24 cellular contexts compared by ENCODE assay signal in the genomic region with DNA sequence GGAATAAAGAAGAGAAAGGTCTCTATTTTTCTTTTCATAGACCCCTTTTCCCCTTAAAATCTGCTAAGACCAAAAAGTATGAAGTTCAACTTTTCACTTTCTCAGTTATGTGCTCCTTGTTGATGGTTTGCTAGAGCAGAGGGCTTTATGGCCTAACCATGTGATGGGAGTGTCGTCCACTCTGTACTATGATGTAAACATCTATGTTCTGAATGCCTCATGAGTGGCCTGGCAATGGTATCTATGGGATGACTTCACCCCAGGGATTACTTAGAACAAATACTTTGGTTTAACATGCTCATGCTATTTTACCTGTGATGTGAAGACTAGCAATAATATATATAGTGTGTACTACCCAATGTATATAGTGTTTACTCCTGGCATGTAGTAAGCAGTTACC.
"Had no signal": no experiment of that assay in that cellular context is flagged by ENCODE, and none has a peak within 500 bp of the region (broad histone marks: within the 10 kb centered on the region; RNA-seq: fewer than 3 reads in every experiment).

No MANE protein-coding gene starts in this region.

- H3K9me3 Mint-ChIP-seq: activated CD4-positive, alpha-beta memory T cell treated with anti-CD3 and anti-CD28 coated beads, Interleukin-2, amount 10 ng/mL, durations not matched to agents 7 days and 5 days; activated CD4-positive, alpha-beta T cell treated with anti-CD3 and anti-CD28 coated beads, Interleukin-2, amount 10 ng/mL, durations not matched to agents 7 days and 5 days; activated T-cell treated with anti-CD3 and anti-CD28 coated beads, Interleukin-2, amount 50 U/mL, for 4 hours; activated T-helper 17 cell treated with anti-CD3 and anti-CD28 coated beads, Interleukin-2, amount 50 U/mL, for 72 hours; central memory CD8-positive, alpha-beta T cell; dendritic cell treated with granulocyte-macrophage colony-stimulating factor and Interleukin-4, amounts not matched to agents 40 ng/mL and 50 ng/mL, for 4 days; endodermal cell; T-helper 1 cell treated with Interleukin-12 subunit alpha and Interleukin-12 subunit beta and Interleukin-4 antibody, amounts not matched to agents 30 μg/mL and 1 μg/mL, for 36 hours had no signal

- H3K4me1 Mint-ChIP-seq: activated CD4-positive, alpha-beta memory T cell treated with anti-CD3 and anti-CD28 coated beads, Interleukin-2, amount 10 ng/mL, durations not matched to agents 7 days and 5 days; activated CD4-positive, alpha-beta T cell treated with anti-CD3 and anti-CD28 coated beads, Interleukin-2, amount 10 ng/mL, durations not matched to agents 7 days and 5 days; activated T-helper 17 cell treated with anti-CD3 and anti-CD28 coated beads, Interleukin-2, amount 50 U/mL, for 72 hours; central memory CD8-positive, alpha-beta T cell; endodermal cell; WTC11 had no signal

- H3K4me3 Mint-ChIP-seq: activated CD4-positive, alpha-beta memory T cell treated with anti-CD3 and anti-CD28 coated beads, Interleukin-2, amount 10 ng/mL, durations not matched to agents 7 days and 5 days; activated CD4-positive, alpha-beta T cell treated with anti-CD3 and anti-CD28 coated beads, Interleukin-2, amount 10 ng/mL, durations not matched to agents 7 days and 5 days; activated naive CD8-positive, alpha-beta T cell; activated T-cell treated with anti-CD3 and anti-CD28 coated beads, Interleukin-2, amount 50 U/mL, for 4 hours; activated T-helper 17 cell treated with anti-CD3 and anti-CD28 coated beads, Interleukin-2, amount 50 U/mL, for 72 hours; central memory CD8-positive, alpha-beta T cell; dendritic cell treated with granulocyte-macrophage colony-stimulating factor and Interleukin-4, amounts not matched to agents 40 ng/mL and 50 ng/mL, for 4 days; endodermal cell; T-helper 1 cell treated with Interleukin-12 subunit alpha and Interleukin-12 subunit beta and Interleukin-4 antibody, amounts not matched to agents 30 μg/mL and 1 μg/mL, for 36 hours; WTC11 had no signal

- H3K36me3 Mint-ChIP-seq: activated naive CD8-positive, alpha-beta T cell; WTC11 had no signal

- H3K9me3 ChIP-seq: esophagus muscularis mucosa had no signal

- H3K36me3 ChIP-seq: brain microvascular endothelial cell, esophagus muscularis mucosa had no signal

- H3K27me3 ChIP-seq: brain microvascular endothelial cell, esophagus muscularis mucosa had no signal

- H3K27ac Mint-ChIP-seq: activated CD4-positive, alpha-beta memory T cell treated with anti-CD3 and anti-CD28 coated beads, Interleukin-2, amount 10 ng/mL, durations not matched to agents 7 days and 5 days; activated CD4-positive, alpha-beta T cell treated with anti-CD3 and anti-CD28 coated beads, Interleukin-2, amount 10 ng/mL, durations not matched to agents 7 days and 5 days; activated naive CD8-positive, alpha-beta T cell; activated T-helper 17 cell treated with anti-CD3 and anti-CD28 coated beads, Interleukin-2, amount 50 U/mL, for 72 hours; dendritic cell treated with granulocyte-macrophage colony-stimulating factor and Interleukin-4, amounts not matched to agents 40 ng/mL and 50 ng/mL, for 4 days; endodermal cell; T-helper 1 cell treated with Interleukin-12 subunit alpha and Interleukin-12 subunit beta and Interleukin-4 antibody, amounts not matched to agents 30 μg/mL and 1 μg/mL, for 36 hours; WTC11 had no signal

- H3K4me1 ChIP-seq: esophagus muscularis mucosa had no signal

- DNase-seq: activated CD4-positive, alpha-beta memory T cell treated with anti-CD3 and anti-CD28 coated beads, Interleukin-2, amount 10 ng/mL, durations not matched to agents 7 days and 5 days; activated CD4-positive, alpha-beta T cell treated with anti-CD3 and anti-CD28 coated beads for 1 hour; activated CD4-positive, alpha-beta T cell treated with anti-CD3 and anti-CD28 coated beads, Interleukin-2, amount 50 U/mL, for 4 hours; activated CD8-positive, alpha-beta memory T cell treated with anti-CD3 and anti-CD28 coated beads, Interleukin-2, amount 50 U/mL, for 48 hours; activated effector memory CD4-positive, alpha-beta T cell treated with Interleukin-2 at 50 U/mL for 16 hours; activated naive CD4-positive, alpha-beta T cell treated with anti-CD3 and anti-CD28 coated beads, Interleukin-2, amount 50 U/mL, for 16 hours; activated naive CD4-positive, alpha-beta T cell treated with Interleukin-2 at 50 U/mL for 16 hours; amniotic stem cell; dorsolateral prefrontal cortex; effector memory CD4-positive, alpha-beta T cell; T-helper 9 cell had no signal

- H3K4me3 ChIP-seq: coronary artery, dorsolateral prefrontal cortex, esophagus muscularis mucosa had no signal

- H3K27ac ChIP-seq: brain microvascular endothelial cell, coronary artery, dorsolateral prefrontal cortex, esophagus muscularis mucosa, VCaP had no signal
